In genomic region chr19:37926255-37926654, GRCh38 we compare ENCODE assay signal across 2 cellular contexts.
TF ChIP-seq lines count a peak whose summit lies in the region.

No MANE protein-coding gene starts in this region.

TF ChIP-seq in H1, 55 proteins besides CTCF, POLR2A, EP300 and RAD21:
- TF ChIP-seq TEAD4 (IDR thresholded peaks at IDR 0.05; ENCODE audit: low read depth, low read length) (no peak), CHD2 (IDR thresholded peaks at IDR 0.05; ENCODE audit: low read length) (no peak), SIRT6 (IDR thresholded peaks at IDR 0.05; ENCODE audit: low read length) (no peak), ZNF274 (IDR thresholded peaks at IDR 0.05; ENCODE audit: borderline replicate concordance, extremely low read depth, low read length) (no peak), YY1 (IDR thresholded peaks at IDR 0.05; ENCODE audit: low read depth, low read length) (no peak), ASH2L (IDR thresholded peaks at IDR 0.05; ENCODE audit: low read length) (no peak), RXRA (IDR thresholded peaks at IDR 0.05; ENCODE audit: insufficient read depth, low read depth, low read length) (no peak)

TF ChIP-seq in GM12891, 5 proteins besides CTCF, POLR2A, EP300 and RAD21:
- TF ChIP-seq POLR2AphosphoS5 (IDR thresholded peaks at IDR 0.05; ENCODE audit: low read depth, low read length) (no peak), PAX5 (IDR thresholded peaks at IDR 0.05; ENCODE audit: insufficient read depth, low read length, severe bottlenecking) (no peak), TAF1 (IDR thresholded peaks at IDR 0.05; ENCODE audit: low read depth, low read length) (no peak), SPI1 (IDR thresholded peaks at IDR 0.05; ENCODE audit: low read depth, low read length) (no peak), POU2F2 (IDR thresholded peaks at IDR 0.05; ENCODE audit: low read depth, low read length) (no peak)
